In genomic region chr22:20057596-20058268, GRCh38 we compare ENCODE assay signal across 1 cellular context.
A peak's percentile ranks its signal among the peaks of the same experiment; 100 is the strongest.
TF ChIP-seq lines count a peak whose summit lies in the region.

No MANE protein-coding gene starts in this region.

TF ChIP-seq in K562, 482 proteins besides CTCF, POLR2A, EP300 and RAD21 (continued from another document and continues in another):
- TF ChIP-seq, protein P1, sequence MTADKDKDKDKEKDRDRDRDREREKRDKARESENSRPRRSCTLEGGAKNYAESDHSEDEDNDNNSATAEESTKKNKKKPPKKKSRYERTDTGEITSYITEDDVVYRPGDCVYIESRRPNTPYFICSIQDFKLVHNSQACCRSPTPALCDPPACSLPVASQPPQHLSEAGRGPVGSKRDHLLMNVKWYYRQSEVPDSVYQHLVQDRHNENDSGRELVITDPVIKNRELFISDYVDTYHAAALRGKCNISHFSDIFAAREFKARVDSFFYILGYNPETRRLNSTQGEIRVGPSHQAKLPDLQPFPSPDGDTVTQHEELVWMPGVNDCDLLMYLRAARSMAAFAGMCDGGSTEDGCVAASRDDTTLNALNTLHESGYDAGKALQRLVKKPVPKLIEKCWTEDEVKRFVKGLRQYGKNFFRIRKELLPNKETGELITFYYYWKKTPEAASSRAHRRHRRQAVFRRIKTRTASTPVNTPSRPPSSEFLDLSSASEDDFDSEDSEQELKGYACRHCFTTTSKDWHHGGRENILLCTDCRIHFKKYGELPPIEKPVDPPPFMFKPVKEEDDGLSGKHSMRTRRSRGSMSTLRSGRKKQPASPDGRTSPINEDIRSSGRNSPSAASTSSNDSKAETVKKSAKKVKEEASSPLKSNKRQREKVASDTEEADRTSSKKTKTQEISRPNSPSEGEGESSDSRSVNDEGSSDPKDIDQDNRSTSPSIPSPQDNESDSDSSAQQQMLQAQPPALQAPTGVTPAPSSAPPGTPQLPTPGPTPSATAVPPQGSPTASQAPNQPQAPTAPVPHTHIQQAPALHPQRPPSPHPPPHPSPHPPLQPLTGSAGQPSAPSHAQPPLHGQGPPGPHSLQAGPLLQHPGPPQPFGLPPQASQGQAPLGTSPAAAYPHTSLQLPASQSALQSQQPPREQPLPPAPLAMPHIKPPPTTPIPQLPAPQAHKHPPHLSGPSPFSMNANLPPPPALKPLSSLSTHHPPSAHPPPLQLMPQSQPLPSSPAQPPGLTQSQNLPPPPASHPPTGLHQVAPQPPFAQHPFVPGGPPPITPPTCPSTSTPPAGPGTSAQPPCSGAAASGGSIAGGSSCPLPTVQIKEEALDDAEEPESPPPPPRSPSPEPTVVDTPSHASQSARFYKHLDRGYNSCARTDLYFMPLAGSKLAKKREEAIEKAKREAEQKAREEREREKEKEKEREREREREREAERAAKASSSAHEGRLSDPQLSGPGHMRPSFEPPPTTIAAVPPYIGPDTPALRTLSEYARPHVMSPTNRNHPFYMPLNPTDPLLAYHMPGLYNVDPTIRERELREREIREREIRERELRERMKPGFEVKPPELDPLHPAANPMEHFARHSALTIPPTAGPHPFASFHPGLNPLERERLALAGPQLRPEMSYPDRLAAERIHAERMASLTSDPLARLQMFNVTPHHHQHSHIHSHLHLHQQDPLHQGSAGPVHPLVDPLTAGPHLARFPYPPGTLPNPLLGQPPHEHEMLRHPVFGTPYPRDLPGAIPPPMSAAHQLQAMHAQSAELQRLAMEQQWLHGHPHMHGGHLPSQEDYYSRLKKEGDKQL (CRISPR knock-in tag; IDR thresholded peaks at IDR 0.05; ENCODE audit: borderline replicate concordance): no peak
- TF ChIP-seq ZNF668 (CRISPR knock-in tag; IDR thresholded peaks at IDR 0.05) (no peak; the same call in 1 of the 2 replicates), ZNF766 (CRISPR knock-in tag; conservative IDR thresholded peaks at IDR 0.05) (no peak), CTBP1 (IDR thresholded peaks at IDR 0.05; ENCODE audit: borderline replicate concordance) (no peak), ZNF830 (CRISPR knock-in tag; IDR thresholded peaks at IDR 0.05) (no peak), CCAR2 (IDR thresholded peaks at IDR 0.05; ENCODE audit: low read depth, low read length) (no peak), MAZ (CRISPR knock-in tag; conservative IDR thresholded peaks at IDR 0.05 in 1 of 2, IDR thresholded peaks at IDR 0.05 in 1 of 2) (no peak), MTA2 (IDR thresholded peaks at IDR 0.05; ENCODE audit: low read depth) (no peak), XRCC3 (IDR thresholded peaks at IDR 0.05) (no peak), NFE2 (IDR thresholded peaks at IDR 0.05; ENCODE audit: low read depth) (no peak), ZNF280A (IDR thresholded peaks at IDR 0.05; ENCODE audit: low read depth, partially characterized antibody) (no peak), KHSRP (IDR thresholded peaks at IDR 0.05) (no peak), ZNF449 (CRISPR knock-in tag; IDR thresholded peaks at IDR 0.05) (no peak), CHD2 (IDR thresholded peaks at IDR 0.05; ENCODE audit: low read depth, low read length) (no peak), ZBTB17 (CRISPR knock-in tag; IDR thresholded peaks at IDR 0.05) (0 out of 2 replicates have a peak, but pooled peaks have one; percentile 51), EZH2 (IDR thresholded peaks at IDR 0.05; ENCODE audit: borderline replicate concordance, low read depth, low read length) (no peak), ZNF263 (CRISPR knock-in tag; IDR thresholded peaks at IDR 0.05; ENCODE audit: borderline replicate concordance) (no peak), KAT8 (IDR thresholded peaks at IDR 0.05; ENCODE audit: low read depth) (no peak), PTRF (tag; IDR thresholded peaks at IDR 0.05) (no peak), HMGXB4 (CRISPR knock-in tag; IDR thresholded peaks at IDR 0.05) (no peak), RNF2 (IDR thresholded peaks at IDR 0.05) (no peak), NFXL1 (CRISPR knock-in tag; IDR thresholded peaks at IDR 0.05) (no peak), KAT2B (IDR thresholded peaks at IDR 0.05; ENCODE audit: low read depth, low read length) (no peak), RBM15 (IDR thresholded peaks at IDR 0.05; ENCODE audit: insufficient read depth, low read length) (no peak), PCBP2 (IDR thresholded peaks at IDR 0.05; ENCODE audit: low read depth, low read length, poor library complexity, severe bottlenecking) (no peak), ZNF311 (CRISPR knock-in tag; IDR thresholded peaks at IDR 0.05) (no peak)
- TF ChIP-seq, protein P2, sequence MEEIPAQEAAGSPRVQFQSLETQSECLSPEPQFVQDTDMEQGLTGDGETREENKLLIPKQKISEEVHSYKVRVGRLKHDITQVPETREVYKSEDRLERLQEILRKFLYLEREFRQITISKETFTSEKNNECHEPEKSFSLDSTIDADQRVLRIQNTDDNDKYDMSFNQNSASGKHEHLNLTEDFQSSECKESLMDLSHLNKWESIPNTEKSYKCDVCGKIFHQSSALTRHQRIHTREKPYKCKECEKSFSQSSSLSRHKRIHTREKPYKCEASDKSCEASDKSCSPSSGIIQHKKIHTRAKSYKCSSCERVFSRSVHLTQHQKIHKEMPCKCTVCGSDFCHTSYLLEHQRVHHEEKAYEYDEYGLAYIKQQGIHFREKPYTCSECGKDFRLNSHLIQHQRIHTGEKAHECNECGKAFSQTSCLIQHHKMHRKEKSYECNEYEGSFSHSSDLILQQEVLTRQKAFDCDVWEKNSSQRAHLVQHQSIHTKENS (CRISPR knock-in tag; IDR thresholded peaks at IDR 0.05): no peak
- TF ChIP-seq, protein P3, sequence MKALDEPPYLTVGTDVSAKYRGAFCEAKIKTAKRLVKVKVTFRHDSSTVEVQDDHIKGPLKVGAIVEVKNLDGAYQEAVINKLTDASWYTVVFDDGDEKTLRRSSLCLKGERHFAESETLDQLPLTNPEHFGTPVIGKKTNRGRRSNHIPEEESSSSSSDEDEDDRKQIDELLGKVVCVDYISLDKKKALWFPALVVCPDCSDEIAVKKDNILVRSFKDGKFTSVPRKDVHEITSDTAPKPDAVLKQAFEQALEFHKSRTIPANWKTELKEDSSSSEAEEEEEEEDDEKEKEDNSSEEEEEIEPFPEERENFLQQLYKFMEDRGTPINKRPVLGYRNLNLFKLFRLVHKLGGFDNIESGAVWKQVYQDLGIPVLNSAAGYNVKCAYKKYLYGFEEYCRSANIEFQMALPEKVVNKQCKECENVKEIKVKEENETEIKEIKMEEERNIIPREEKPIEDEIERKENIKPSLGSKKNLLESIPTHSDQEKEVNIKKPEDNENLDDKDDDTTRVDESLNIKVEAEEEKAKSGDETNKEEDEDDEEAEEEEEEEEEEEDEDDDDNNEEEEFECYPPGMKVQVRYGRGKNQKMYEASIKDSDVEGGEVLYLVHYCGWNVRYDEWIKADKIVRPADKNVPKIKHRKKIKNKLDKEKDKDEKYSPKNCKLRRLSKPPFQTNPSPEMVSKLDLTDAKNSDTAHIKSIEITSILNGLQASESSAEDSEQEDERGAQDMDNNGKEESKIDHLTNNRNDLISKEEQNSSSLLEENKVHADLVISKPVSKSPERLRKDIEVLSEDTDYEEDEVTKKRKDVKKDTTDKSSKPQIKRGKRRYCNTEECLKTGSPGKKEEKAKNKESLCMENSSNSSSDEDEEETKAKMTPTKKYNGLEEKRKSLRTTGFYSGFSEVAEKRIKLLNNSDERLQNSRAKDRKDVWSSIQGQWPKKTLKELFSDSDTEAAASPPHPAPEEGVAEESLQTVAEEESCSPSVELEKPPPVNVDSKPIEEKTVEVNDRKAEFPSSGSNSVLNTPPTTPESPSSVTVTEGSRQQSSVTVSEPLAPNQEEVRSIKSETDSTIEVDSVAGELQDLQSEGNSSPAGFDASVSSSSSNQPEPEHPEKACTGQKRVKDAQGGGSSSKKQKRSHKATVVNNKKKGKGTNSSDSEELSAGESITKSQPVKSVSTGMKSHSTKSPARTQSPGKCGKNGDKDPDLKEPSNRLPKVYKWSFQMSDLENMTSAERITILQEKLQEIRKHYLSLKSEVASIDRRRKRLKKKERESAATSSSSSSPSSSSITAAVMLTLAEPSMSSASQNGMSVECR (CRISPR knock-in tag; IDR thresholded peaks at IDR 0.05): no peak
- TF ChIP-seq, protein P4, sequence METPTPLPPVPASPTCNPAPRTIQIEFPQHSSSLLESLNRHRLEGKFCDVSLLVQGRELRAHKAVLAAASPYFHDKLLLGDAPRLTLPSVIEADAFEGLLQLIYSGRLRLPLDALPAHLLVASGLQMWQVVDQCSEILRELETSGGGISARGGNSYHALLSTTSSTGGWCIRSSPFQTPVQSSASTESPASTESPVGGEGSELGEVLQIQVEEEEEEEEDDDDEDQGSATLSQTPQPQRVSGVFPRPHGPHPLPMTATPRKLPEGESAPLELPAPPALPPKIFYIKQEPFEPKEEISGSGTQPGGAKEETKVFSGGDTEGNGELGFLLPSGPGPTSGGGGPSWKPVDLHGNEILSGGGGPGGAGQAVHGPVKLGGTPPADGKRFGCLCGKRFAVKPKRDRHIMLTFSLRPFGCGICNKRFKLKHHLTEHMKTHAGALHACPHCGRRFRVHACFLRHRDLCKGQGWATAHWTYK (CRISPR knock-in tag; IDR thresholded peaks at IDR 0.05): 0 out of 2 replicates have a peak, but pooled peaks have one; percentile 55
- TF ChIP-seq, protein P5, sequence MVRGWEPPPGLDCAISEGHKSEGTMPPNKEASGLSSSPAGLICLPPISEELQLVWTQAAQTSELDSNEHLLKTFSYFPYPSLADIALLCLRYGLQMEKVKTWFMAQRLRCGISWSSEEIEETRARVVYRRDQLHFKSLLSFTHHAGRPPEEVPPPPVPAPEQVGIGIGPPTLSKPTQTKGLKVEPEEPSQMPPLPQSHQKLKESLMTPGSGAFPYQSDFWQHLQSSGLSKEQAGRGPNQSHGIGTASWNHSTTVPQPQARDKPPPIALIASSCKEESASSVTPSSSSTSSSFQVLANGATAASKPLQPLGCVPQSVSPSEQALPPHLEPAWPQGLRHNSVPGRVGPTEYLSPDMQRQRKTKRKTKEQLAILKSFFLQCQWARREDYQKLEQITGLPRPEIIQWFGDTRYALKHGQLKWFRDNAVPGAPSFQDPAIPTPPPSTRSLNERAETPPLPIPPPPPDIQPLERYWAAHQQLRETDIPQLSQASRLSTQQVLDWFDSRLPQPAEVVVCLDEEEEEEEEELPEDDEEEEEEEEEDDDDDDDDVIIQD (CRISPR knock-in tag; IDR thresholded peaks at IDR 0.05): no peak
- TF ChIP-seq, protein P6, sequence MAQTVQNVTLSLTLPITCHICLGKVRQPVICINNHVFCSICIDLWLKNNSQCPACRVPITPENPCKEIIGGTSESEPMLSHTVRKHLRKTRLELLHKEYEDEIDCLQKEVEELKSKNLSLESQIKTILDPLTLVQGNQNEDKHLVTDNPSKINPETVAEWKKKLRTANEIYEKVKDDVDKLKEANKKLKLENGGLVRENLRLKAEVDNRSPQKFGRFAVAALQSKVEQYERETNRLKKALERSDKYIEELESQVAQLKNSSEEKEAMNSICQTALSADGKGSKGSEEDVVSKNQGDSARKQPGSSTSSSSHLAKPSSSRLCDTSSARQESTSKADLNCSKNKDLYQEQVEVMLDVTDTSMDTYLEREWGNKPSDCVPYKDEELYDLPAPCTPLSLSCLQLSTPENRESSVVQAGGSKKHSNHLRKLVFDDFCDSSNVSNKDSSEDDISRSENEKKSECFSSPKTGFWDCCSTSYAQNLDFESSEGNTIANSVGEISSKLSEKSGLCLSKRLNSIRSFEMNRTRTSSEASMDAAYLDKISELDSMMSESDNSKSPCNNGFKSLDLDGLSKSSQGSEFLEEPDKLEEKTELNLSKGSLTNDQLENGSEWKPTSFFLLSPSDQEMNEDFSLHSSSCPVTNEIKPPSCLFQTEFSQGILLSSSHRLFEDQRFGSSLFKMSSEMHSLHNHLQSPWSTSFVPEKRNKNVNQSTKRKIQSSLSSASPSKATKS (CRISPR knock-in tag; IDR thresholded peaks at IDR 0.05): no peak
- TF ChIP-seq, protein P7, sequence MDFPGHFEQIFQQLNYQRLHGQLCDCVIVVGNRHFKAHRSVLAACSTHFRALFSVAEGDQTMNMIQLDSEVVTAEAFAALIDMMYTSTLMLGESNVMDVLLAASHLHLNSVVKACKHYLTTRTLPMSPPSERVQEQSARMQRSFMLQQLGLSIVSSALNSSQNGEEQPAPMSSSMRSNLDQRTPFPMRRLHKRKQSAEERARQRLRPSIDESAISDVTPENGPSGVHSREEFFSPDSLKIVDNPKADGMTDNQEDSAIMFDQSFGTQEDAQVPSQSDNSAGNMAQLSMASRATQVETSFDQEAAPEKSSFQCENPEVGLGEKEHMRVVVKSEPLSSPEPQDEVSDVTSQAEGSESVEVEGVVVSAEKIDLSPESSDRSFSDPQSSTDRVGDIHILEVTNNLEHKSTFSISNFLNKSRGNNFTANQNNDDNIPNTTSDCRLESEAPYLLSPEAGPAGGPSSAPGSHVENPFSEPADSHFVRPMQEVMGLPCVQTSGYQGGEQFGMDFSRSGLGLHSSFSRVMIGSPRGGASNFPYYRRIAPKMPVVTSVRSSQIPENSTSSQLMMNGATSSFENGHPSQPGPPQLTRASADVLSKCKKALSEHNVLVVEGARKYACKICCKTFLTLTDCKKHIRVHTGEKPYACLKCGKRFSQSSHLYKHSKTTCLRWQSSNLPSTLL (IDR thresholded peaks at IDR 0.05): no peak
